In the genomic region with DNA sequence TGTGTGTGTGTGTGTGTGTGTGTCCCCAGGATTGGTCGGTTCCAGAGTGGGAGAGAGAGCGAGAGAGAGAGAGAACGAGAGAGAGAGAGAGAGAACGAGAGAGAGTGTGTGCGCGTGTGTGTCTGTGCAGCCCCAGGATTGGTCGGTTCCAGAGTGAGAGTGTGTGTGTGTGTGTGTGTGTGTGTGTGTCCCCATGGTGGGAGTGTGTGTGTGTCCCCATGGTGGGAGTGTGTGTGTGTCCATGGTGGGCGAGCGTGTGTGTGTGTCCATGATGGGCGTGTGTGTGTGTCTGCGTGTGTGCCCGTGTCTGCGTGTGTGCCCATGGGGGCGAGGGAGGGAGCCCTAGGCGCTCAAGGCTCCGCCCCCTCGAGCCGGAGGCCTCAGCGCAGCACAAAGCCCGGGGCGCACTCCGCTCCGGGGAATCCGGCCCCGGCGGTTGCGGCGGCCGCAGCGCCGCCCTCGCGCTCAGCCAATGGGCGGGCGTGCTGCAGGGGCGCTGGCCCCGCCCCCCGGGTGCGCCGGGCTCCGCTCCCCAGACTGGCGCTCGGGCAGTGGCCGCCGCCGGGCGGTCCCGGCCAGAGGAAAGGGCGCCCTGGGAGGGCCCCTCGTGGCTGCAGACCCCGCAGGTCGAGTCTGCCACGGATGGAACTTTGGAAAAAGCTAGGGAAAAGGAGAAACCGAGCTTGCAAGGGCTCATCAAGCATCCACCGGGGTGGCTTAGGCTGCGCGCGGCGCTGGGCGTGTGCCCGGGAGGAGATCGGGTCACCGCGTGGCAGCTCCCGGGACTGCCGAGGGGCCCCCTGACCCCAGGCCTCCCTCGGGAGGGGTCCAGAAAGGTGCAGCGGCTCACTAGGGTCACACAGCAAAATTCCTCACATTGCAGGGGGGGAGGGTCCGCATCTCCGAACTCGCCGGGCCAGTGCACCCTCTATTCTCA, we compare ENCODE assay signal across 1 cellular context.
TF ChIP-seq lines count a peak whose summit lies in the region.

No MANE protein-coding gene starts in this region.

TF ChIP-seq in SK-N-SH, 30 proteins besides CTCF, POLR2A, EP300 and RAD21 (continued from another document):
- TF ChIP-seq, protein P1, sequence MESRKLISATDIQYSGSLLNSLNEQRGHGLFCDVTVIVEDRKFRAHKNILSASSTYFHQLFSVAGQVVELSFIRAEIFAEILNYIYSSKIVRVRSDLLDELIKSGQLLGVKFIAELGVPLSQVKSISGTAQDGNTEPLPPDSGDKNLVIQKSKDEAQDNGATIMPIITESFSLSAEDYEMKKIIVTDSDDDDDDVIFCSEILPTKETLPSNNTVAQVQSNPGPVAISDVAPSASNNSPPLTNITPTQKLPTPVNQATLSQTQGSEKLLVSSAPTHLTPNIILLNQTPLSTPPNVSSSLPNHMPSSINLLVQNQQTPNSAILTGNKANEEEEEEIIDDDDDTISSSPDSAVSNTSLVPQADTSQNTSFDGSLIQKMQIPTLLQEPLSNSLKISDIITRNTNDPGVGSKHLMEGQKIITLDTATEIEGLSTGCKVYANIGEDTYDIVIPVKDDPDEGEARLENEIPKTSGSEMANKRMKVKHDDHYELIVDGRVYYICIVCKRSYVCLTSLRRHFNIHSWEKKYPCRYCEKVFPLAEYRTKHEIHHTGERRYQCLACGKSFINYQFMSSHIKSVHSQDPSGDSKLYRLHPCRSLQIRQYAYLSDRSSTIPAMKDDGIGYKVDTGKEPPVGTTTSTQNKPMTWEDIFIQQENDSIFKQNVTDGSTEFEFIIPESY (IDR thresholded peaks at IDR 0.05; ENCODE audit: borderline replicate concordance, low read depth), result no peak
- TF ChIP-seq MXI1 (IDR thresholded peaks at IDR 0.05; ENCODE audit: low read depth, low read length), result peak; percentile 40; the same call in 1 of the 2 replicates
- TF ChIP-seq ELF1 (IDR thresholded peaks at IDR 0.05), result no peak
- no peak for TF ChIP-seq MEF2A (IDR thresholded peaks at IDR 0.05; ENCODE audit: borderline replicate concordance, low read depth)
- TF ChIP-seq NRF1 (IDR thresholded peaks at IDR 0.05; ENCODE audit: low read depth, low read length), result peak; percentile 50
- no peak for TF ChIP-seq EZH2phosphoT487 (IDR thresholded peaks at IDR 0.05; ENCODE audit: borderline replicate concordance, low read depth)
- TF ChIP-seq FOXJ3 (CRISPR knock-in tag; IDR thresholded peaks at IDR 0.05), result no peak
- TF ChIP-seq GATA2 (CRISPR knock-in tag; IDR thresholded peaks at IDR 0.05), result no peak
- peak; percentile 70; the same call in 1 of the 2 replicates for TF ChIP-seq POLR2AphosphoS5 (IDR thresholded peaks at IDR 0.05; ENCODE audit: low read depth, low read length)
- TF ChIP-seq FOSL2 (IDR thresholded peaks at IDR 0.05; ENCODE audit: borderline replicate concordance, low read depth), result no peak
- peak; percentile 35 for TF ChIP-seq CHD2 (IDR thresholded peaks at IDR 0.05; ENCODE audit: low read length, partially characterized antibody)
- TF ChIP-seq, protein P2, sequence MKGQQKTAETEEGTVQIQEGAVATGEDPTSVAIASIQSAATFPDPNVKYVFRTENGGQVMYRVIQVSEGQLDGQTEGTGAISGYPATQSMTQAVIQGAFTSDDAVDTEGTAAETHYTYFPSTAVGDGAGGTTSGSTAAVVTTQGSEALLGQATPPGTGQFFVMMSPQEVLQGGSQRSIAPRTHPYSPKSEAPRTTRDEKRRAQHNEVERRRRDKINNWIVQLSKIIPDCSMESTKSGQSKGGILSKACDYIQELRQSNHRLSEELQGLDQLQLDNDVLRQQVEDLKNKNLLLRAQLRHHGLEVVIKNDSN (IDR thresholded peaks at IDR 0.05; ENCODE audit: borderline replicate concordance, low read depth), result no peak
- TF ChIP-seq, protein P3, sequence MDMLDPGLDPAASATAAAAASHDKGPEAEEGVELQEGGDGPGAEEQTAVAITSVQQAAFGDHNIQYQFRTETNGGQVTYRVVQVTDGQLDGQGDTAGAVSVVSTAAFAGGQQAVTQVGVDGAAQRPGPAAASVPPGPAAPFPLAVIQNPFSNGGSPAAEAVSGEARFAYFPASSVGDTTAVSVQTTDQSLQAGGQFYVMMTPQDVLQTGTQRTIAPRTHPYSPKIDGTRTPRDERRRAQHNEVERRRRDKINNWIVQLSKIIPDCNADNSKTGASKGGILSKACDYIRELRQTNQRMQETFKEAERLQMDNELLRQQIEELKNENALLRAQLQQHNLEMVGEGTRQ (IDR thresholded peaks at IDR 0.05; ENCODE audit: borderline replicate concordance, low read depth, low read length), result no peak
- no peak for TF ChIP-seq RXRA (IDR thresholded peaks at IDR 0.05; ENCODE audit: borderline replicate concordance, low read depth)
- no peak for TF ChIP-seq SIN3A (IDR thresholded peaks at IDR 0.05; ENCODE audit: borderline replicate concordance, low read depth, low read length)
- no peak for TF ChIP-seq JUND (IDR thresholded peaks at IDR 0.05)
- 0 out of 2 replicates have a peak, but pooled peaks have one; percentile 23 for TF ChIP-seq RFX5 (IDR thresholded peaks at IDR 0.05; ENCODE audit: low read length)
- TF ChIP-seq, protein P4, sequence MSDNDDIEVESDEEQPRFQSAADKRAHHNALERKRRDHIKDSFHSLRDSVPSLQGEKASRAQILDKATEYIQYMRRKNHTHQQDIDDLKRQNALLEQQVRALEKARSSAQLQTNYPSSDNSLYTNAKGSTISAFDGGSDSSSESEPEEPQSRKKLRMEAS (IDR thresholded peaks at IDR 0.05; ENCODE audit: low read depth), result peak; percentile 45
- TF ChIP-seq TEAD4 (IDR thresholded peaks at IDR 0.05; ENCODE audit: borderline replicate concordance, insufficient read depth), result no peak
- TF ChIP-seq, protein P5, sequence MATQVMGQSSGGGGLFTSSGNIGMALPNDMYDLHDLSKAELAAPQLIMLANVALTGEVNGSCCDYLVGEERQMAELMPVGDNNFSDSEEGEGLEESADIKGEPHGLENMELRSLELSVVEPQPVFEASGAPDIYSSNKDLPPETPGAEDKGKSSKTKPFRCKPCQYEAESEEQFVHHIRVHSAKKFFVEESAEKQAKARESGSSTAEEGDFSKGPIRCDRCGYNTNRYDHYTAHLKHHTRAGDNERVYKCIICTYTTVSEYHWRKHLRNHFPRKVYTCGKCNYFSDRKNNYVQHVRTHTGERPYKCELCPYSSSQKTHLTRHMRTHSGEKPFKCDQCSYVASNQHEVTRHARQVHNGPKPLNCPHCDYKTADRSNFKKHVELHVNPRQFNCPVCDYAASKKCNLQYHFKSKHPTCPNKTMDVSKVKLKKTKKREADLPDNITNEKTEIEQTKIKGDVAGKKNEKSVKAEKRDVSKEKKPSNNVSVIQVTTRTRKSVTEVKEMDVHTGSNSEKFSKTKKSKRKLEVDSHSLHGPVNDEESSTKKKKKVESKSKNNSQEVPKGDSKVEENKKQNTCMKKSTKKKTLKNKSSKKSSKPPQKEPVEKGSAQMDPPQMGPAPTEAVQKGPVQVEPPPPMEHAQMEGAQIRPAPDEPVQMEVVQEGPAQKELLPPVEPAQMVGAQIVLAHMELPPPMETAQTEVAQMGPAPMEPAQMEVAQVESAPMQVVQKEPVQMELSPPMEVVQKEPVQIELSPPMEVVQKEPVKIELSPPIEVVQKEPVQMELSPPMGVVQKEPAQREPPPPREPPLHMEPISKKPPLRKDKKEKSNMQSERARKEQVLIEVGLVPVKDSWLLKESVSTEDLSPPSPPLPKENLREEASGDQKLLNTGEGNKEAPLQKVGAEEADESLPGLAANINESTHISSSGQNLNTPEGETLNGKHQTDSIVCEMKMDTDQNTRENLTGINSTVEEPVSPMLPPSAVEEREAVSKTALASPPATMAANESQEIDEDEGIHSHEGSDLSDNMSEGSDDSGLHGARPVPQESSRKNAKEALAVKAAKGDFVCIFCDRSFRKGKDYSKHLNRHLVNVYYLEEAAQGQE (IDR thresholded peaks at IDR 0.05; ENCODE audit: low read depth, low read length), result no peak; the same call in 1 of the 2 replicates
- no peak for TF ChIP-seq TCF12 (IDR thresholded peaks at IDR 0.05)
- TF ChIP-seq FOXM1 (IDR thresholded peaks at IDR 0.05; ENCODE audit: low read depth), result no peak
- TF ChIP-seq, protein P6, sequence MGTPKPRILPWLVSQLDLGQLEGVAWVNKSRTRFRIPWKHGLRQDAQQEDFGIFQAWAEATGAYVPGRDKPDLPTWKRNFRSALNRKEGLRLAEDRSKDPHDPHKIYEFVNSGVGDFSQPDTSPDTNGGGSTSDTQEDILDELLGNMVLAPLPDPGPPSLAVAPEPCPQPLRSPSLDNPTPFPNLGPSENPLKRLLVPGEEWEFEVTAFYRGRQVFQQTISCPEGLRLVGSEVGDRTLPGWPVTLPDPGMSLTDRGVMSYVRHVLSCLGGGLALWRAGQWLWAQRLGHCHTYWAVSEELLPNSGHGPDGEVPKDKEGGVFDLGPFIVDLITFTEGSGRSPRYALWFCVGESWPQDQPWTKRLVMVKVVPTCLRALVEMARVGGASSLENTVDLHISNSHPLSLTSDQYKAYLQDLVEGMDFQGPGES (IDR thresholded peaks at IDR 0.05; ENCODE audit: low read depth, low read length), result no peak
- TF ChIP-seq YY1 (IDR thresholded peaks at IDR 0.05; ENCODE audit: low read depth), result peak; percentile 42; the same call in 1 of the 2 replicates
- TF ChIP-seq, protein P7, sequence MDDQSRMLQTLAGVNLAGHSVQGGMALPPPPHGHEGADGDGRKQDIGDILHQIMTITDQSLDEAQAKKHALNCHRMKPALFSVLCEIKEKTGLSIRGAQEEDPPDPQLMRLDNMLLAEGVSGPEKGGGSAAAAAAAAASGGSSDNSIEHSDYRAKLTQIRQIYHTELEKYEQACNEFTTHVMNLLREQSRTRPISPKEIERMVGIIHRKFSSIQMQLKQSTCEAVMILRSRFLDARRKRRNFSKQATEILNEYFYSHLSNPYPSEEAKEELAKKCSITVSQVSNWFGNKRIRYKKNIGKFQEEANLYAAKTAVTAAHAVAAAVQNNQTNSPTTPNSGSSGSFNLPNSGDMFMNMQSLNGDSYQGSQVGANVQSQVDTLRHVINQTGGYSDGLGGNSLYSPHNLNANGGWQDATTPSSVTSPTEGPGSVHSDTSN (IDR thresholded peaks at IDR 0.05), result no peak
- TF ChIP-seq TAF1 (IDR thresholded peaks at IDR 0.05; ENCODE audit: borderline replicate concordance, low read depth, low read length), result no peak
